In the genomic region with DNA sequence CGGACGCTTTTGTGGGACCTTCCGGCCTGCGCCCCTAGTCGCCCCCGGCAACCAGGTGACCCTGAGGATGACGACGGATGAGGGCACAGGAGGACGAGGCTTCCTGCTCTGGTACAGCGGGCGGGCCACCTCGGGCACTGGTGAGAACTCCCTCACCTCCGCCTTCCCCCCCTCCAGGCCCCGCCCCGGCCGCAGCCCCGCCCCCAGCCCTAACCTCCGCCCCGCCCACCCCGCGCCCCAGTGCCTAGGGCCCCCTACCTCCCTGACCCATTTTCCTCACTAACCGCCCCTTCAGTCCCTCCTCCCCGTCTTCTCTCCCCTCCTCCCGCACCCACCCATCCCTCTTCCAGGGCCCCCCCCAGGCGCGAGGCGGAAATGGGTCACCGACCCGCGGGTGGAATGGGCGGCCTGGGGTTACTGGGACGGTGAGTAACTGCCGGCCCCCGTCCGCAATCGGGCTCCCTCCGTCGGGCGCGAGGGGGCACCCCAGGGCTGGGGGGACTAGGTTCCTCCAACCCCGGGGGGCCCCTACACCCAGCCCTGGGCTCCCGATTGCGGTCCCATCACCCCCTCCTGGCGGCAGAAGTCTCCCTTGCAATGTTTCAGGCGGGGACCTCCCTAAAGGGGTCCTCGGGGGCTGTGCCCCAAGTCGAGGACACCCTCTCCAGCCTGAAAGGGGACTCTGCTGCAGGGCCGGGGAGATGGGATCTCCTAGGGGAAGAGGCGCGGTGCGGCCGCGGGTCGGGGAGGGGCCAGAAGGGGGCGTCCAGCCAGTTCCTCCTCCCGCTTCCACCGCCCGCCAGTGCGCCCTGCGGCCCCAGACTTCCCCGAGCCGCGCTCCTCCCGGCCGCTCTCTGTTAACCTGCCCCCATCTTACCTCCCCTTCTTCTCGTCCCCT, we compare ENCODE assay signal across 1 cellular context.
TF ChIP-seq lines count a peak whose summit lies in the region.

No MANE protein-coding gene starts in this region.

TF ChIP-seq in K562, 482 proteins besides CTCF, POLR2A, EP300 and RAD21 (continued from another document and continues in another):
- TF ChIP-seq, protein P1, sequence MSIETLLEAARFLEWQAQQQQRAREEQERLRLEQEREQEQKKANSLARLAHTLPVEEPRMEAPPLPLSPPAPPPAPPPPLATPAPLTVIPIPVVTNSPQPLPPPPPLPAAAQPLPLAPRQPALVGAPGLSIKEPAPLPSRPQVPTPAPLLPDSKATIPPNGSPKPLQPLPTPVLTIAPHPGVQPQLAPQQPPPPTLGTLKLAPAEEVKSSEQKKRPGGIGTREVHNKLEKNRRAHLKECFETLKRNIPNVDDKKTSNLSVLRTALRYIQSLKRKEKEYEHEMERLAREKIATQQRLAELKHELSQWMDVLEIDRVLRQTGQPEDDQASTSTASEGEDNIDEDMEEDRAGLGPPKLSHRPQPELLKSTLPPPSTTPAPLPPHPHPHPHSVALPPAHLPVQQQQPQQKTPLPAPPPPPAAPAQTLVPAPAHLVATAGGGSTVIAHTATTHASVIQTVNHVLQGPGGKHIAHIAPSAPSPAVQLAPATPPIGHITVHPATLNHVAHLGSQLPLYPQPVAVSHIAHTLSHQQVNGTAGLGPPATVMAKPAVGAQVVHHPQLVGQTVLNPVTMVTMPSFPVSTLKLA (conservative IDR thresholded peaks at IDR 0.05) = peak; percentile 63 to 77; a peak in 3 of 4 replicates
- TF ChIP-seq, protein P2, sequence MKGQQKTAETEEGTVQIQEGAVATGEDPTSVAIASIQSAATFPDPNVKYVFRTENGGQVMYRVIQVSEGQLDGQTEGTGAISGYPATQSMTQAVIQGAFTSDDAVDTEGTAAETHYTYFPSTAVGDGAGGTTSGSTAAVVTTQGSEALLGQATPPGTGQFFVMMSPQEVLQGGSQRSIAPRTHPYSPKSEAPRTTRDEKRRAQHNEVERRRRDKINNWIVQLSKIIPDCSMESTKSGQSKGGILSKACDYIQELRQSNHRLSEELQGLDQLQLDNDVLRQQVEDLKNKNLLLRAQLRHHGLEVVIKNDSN (CRISPR knock-in tag; IDR thresholded peaks at IDR 0.05) = no peak
- TF ChIP-seq HCFC1 (IDR thresholded peaks at IDR 0.05; ENCODE audit: low read depth, low read length) = peak; percentile 39; the same call in 1 of the 2 replicates
- no peak for TF ChIP-seq SAFB (IDR thresholded peaks at IDR 0.05; ENCODE audit: borderline replicate concordance, low read depth, low read length)
- TF ChIP-seq DMBX1 (CRISPR knock-in tag; IDR thresholded peaks at IDR 0.05; ENCODE audit: borderline replicate concordance) = no peak
- TF ChIP-seq KLF10 (CRISPR knock-in tag; IDR thresholded peaks at IDR 0.05) = no peak
- peak in 1 of 2 experiments; percentile 42; a peak in 1 of 4 replicates for TF ChIP-seq RCOR1 (IDR thresholded peaks at IDR 0.05; ENCODE audit: borderline replicate concordance in 1 of 2, low read depth in 2 of 2, low read length in 2 of 2)
- TF ChIP-seq HMBOX1 (IDR thresholded peaks at IDR 0.05) = no peak
- no peak for TF ChIP-seq ZNF655 (CRISPR knock-in tag; IDR thresholded peaks at IDR 0.05)
- no peak; the same call in 1 of the 2 replicates for TF ChIP-seq GATAD2B (IDR thresholded peaks at IDR 0.05; ENCODE audit: borderline replicate concordance)
- no peak for TF ChIP-seq RFX7 (CRISPR knock-in tag; IDR thresholded peaks at IDR 0.05)
- TF ChIP-seq, protein P3, sequence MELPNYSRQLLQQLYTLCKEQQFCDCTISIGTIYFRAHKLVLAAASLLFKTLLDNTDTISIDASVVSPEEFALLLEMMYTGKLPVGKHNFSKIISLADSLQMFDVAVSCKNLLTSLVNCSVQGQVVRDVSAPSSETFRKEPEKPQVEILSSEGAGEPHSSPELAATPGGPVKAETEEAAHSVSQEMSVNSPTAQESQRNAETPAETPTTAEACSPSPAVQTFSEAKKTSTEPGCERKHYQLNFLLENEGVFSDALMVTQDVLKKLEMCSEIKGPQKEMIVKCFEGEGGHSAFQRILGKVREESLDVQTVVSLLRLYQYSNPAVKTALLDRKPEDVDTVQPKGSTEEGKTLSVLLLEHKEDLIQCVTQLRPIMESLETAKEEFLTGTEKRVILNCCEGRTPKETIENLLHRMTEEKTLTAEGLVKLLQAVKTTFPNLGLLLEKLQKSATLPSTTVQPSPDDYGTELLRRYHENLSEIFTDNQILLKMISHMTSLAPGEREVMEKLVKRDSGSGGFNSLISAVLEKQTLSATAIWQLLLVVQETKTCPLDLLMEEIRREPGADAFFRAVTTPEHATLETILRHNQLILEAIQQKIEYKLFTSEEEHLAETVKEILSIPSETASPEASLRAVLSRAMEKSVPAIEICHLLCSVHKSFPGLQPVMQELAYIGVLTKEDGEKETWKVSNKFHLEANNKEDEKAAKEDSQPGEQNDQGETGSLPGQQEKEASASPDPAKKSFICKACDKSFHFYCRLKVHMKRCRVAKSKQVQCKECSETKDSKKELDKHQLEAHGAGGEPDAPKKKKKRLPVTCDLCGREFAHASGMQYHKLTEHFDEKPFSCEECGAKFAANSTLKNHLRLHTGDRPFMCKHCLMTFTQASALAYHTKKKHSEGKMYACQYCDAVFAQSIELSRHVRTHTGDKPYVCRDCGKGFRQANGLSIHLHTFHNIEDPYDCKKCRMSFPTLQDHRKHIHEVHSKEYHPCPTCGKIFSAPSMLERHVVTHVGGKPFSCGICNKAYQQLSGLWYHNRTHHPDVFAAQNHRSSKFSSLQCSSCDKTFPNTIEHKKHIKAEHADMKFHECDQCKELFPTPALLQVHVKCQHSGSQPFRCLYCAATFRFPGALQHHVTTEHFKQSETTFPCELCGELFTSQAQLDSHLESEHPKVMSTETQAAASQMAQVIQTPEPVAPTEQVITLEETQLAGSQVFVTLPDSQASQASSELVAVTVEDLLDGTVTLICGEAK (IDR thresholded peaks at IDR 0.05) = peak; percentile 62; the same call in 1 of the 2 replicates
- TF ChIP-seq, protein P3 (CRISPR knock-in tag; IDR thresholded peaks at IDR 0.05) = no peak
- TF ChIP-seq, protein P4, sequence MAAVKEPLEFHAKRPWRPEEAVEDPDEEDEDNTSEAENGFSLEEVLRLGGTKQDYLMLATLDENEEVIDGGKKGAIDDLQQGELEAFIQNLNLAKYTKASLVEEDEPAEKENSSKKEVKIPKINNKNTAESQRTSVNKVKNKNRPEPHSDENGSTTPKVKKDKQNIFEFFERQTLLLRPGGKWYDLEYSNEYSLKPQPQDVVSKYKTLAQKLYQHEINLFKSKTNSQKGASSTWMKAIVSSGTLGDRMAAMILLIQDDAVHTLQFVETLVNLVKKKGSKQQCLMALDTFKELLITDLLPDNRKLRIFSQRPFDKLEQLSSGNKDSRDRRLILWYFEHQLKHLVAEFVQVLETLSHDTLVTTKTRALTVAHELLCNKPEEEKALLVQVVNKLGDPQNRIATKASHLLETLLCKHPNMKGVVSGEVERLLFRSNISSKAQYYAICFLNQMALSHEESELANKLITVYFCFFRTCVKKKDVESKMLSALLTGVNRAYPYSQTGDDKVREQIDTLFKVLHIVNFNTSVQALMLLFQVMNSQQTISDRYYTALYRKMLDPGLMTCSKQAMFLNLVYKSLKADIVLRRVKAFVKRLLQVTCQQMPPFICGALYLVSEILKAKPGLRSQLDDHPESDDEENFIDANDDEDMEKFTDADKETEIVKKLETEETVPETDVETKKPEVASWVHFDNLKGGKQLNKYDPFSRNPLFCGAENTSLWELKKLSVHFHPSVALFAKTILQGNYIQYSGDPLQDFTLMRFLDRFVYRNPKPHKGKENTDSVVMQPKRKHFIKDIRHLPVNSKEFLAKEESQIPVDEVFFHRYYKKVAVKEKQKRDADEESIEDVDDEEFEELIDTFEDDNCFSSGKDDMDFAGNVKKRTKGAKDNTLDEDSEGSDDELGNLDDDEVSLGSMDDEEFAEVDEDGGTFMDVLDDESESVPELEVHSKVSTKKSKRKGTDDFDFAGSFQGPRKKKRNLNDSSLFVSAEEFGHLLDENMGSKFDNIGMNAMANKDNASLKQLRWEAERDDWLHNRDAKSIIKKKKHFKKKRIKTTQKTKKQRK (IDR thresholded peaks at IDR 0.05; ENCODE audit: borderline replicate concordance, low read depth, low read length) = no peak
- TF ChIP-seq, protein P5, sequence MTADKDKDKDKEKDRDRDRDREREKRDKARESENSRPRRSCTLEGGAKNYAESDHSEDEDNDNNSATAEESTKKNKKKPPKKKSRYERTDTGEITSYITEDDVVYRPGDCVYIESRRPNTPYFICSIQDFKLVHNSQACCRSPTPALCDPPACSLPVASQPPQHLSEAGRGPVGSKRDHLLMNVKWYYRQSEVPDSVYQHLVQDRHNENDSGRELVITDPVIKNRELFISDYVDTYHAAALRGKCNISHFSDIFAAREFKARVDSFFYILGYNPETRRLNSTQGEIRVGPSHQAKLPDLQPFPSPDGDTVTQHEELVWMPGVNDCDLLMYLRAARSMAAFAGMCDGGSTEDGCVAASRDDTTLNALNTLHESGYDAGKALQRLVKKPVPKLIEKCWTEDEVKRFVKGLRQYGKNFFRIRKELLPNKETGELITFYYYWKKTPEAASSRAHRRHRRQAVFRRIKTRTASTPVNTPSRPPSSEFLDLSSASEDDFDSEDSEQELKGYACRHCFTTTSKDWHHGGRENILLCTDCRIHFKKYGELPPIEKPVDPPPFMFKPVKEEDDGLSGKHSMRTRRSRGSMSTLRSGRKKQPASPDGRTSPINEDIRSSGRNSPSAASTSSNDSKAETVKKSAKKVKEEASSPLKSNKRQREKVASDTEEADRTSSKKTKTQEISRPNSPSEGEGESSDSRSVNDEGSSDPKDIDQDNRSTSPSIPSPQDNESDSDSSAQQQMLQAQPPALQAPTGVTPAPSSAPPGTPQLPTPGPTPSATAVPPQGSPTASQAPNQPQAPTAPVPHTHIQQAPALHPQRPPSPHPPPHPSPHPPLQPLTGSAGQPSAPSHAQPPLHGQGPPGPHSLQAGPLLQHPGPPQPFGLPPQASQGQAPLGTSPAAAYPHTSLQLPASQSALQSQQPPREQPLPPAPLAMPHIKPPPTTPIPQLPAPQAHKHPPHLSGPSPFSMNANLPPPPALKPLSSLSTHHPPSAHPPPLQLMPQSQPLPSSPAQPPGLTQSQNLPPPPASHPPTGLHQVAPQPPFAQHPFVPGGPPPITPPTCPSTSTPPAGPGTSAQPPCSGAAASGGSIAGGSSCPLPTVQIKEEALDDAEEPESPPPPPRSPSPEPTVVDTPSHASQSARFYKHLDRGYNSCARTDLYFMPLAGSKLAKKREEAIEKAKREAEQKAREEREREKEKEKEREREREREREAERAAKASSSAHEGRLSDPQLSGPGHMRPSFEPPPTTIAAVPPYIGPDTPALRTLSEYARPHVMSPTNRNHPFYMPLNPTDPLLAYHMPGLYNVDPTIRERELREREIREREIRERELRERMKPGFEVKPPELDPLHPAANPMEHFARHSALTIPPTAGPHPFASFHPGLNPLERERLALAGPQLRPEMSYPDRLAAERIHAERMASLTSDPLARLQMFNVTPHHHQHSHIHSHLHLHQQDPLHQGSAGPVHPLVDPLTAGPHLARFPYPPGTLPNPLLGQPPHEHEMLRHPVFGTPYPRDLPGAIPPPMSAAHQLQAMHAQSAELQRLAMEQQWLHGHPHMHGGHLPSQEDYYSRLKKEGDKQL (CRISPR knock-in tag; IDR thresholded peaks at IDR 0.05; ENCODE audit: borderline replicate concordance) = no peak
- peak; percentile 33; the same call in 1 of the 2 replicates for TF ChIP-seq ZNF431 (CRISPR knock-in tag; IDR thresholded peaks at IDR 0.05)
- no peak for TF ChIP-seq IFI16 (CRISPR knock-in tag; IDR thresholded peaks at IDR 0.05)
- TF ChIP-seq SMARCB1 (IDR thresholded peaks at IDR 0.05; ENCODE audit: insufficient read length, low read depth) = no peak
- no peak for TF ChIP-seq CHD1 (IDR thresholded peaks at IDR 0.05; ENCODE audit: low read length)
- TF ChIP-seq NONO (IDR thresholded peaks at IDR 0.05; ENCODE audit: low read depth in 2 of 2, low read length in 1 of 2) = peak in 1 of 2 experiments; percentile 79; a peak in 2 of 4 replicates
- no peak for TF ChIP-seq ZNF717 (CRISPR knock-in tag; IDR thresholded peaks at IDR 0.05)
- no peak for TF ChIP-seq NELFE (IDR thresholded peaks at IDR 0.05; ENCODE audit: insufficient read depth, insufficient read length)
- no peak for TF ChIP-seq HLTF (IDR thresholded peaks at IDR 0.05)
- no peak for TF ChIP-seq SMARCC2 (IDR thresholded peaks at IDR 0.05; ENCODE audit: low read depth)
- no peak for TF ChIP-seq BRF1 (IDR thresholded peaks at IDR 0.05; ENCODE audit: borderline replicate concordance, extremely low read depth, insufficient read length)
- no peak for TF ChIP-seq XRCC4 (IDR thresholded peaks at IDR 0.05; ENCODE audit: extremely low read depth, insufficient read depth, insufficient read length)
- peak; percentile 29; the same call in 1 of the 2 replicates for TF ChIP-seq MTA2 (IDR thresholded peaks at IDR 0.05; ENCODE audit: low read depth)
